Comparison of ENCODE assay signal across 1 cellular context in the genomic region with DNA sequence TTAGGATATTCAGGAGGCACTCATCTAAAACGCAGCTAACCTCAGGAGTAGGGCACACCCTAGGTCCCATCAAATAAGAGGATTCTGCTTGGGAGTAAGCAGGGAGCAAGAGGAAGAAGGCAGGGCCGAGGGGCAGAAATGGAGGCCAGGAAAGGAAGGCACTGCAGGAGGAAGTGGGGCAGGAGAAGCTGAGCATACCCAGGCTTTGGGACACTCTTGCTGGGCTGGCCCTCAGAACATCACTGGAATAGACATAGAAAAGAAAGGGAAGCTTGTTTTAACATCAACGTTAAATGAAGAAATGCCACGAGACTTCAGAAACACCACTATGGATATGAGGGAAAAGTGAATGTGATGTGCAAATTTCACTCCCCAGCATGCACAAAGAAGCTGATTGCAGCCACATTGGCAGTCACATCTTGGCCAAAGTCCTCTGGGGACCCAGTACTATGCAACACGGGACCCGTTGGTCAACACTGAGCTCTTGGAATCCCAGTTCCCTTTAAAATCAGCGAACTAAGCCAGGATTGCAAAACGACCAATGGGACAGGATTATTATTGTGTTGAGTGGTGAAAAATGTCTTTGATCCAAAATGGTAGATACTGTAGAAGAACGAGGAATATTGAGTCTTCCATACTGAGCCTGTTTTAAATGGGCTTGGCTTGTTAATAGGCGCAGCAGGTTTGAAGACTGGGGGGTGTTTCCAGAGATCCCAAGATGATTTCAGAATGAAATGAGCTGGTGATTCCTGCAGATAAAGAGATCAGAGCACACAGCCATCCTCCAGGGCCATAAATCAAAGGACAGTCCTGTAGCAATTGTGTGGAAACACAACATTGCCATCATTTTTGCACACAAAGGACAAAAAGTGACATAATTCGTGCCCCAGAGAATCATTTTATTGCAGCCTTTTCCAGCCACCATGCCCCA.
A peak's percentile ranks its signal among the peaks of the same experiment; 100 is the strongest.
TF ChIP-seq lines count a peak whose summit lies in the region.

No MANE protein-coding gene starts in this region.

TF ChIP-seq in HepG2, 621 proteins besides CTCF, POLR2A, EP300 and RAD21 (continued from another document):
- TF ChIP-seq, protein P1, sequence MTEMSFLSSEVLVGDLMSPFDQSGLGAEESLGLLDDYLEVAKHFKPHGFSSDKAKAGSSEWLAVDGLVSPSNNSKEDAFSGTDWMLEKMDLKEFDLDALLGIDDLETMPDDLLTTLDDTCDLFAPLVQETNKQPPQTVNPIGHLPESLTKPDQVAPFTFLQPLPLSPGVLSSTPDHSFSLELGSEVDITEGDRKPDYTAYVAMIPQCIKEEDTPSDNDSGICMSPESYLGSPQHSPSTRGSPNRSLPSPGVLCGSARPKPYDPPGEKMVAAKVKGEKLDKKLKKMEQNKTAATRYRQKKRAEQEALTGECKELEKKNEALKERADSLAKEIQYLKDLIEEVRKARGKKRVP (CRISPR knock-in tag; IDR thresholded peaks at IDR 0.05): peak in 1 of 2 experiments; percentile 90; a peak in 2 of 4 replicates
- no peak; the same call in 1 of the 2 replicates for TF ChIP-seq ZNF616 (CRISPR knock-in tag; IDR thresholded peaks at IDR 0.05; ENCODE audit: low read depth)
- TF ChIP-seq ZBED4 (CRISPR knock-in tag; IDR thresholded peaks at IDR 0.05; ENCODE audit: borderline replicate concordance): peak; percentile 89; the same call in 1 of the 2 replicates
- TF ChIP-seq, protein P2, sequence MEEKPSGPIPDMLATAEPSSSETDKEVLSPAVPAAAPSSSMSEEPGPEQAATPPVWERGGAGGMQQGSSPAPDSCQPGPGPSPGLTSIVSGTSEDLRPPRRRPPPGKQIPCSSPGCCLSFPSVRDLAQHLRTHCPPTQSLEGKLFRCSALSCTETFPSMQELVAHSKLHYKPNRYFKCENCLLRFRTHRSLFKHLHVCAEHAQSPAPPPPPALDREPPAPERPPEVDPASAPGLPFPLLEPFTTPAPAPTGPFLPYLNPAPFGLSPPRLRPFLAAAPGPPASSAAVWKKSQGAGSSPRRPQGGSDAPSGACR (CRISPR knock-in tag; IDR thresholded peaks at IDR 0.05): no peak
- peak; percentile 33; the same call in 1 of the 2 replicates for TF ChIP-seq TCF7L2 (IDR thresholded peaks at IDR 0.05; ENCODE audit: low read depth, low read length)
- TF ChIP-seq, protein P3, sequence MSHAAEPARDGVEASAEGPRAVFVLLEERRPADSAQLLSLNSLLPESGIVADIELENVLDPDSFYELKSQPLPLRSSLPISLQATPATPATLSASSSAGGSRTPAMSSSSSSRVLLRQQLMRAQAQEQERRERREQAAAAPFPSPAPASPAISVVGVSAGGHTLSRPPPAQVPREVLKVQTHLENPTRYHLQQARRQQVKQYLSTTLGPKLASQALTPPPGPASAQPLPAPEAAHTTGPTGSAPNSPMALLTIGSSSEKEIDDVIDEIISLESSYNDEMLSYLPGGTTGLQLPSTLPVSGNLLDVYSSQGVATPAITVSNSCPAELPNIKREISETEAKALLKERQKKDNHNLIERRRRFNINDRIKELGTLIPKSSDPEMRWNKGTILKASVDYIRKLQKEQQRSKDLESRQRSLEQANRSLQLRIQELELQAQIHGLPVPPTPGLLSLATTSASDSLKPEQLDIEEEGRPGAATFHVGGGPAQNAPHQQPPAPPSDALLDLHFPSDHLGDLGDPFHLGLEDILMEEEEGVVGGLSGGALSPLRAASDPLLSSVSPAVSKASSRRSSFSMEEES (CRISPR knock-in tag; IDR thresholded peaks at IDR 0.05): peak; percentile 93
- no peak; the same call in 1 of the 2 replicates for TF ChIP-seq BRD4 (CRISPR knock-in tag; IDR thresholded peaks at IDR 0.05)
- TF ChIP-seq FLYWCH1 (CRISPR knock-in tag; IDR thresholded peaks at IDR 0.05): 0 out of 2 replicates have a peak, but pooled peaks have one; percentile 69
- TF ChIP-seq TGIF2 (CRISPR knock-in tag; IDR thresholded peaks at IDR 0.05): no peak
- TF ChIP-seq, protein P4, sequence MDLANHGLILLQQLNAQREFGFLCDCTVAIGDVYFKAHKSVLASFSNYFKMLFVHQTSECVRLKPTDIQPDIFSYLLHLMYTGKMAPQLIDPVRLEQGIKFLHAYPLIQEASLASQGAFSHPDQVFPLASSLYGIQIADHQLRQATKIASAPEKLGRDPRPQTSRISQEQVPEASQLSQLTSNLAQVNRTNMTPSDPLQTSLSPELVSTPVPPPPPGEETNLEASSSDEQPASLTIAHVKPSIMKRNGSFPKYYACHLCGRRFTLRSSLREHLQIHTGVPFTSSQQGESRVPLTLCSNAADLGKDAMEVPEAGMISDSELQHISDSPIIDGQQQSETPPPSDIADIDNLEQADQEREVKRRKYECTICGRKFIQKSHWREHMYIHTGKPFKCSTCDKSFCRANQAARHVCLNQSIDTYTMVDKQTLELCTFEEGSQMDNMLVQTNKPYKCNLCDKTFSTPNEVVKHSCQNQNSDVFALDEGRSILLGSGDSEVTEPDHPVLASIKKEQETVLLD (CRISPR knock-in tag; IDR thresholded peaks at IDR 0.05; ENCODE audit: low read depth): no peak
- no peak for TF ChIP-seq ZFP36L1 (CRISPR knock-in tag; IDR thresholded peaks at IDR 0.05)
- no peak; the same call in 1 of the 2 replicates for TF ChIP-seq ZBTB7B (CRISPR knock-in tag; IDR thresholded peaks at IDR 0.05)
- no peak; the same call in 1 of the 2 replicates for TF ChIP-seq ZMAT3 (CRISPR knock-in tag; conservative IDR thresholded peaks at IDR 0.05)
- no peak for TF ChIP-seq ZBTB4 (CRISPR knock-in tag; IDR thresholded peaks at IDR 0.05; ENCODE audit: borderline replicate concordance)
- TF ChIP-seq SALL1 (CRISPR knock-in tag; IDR thresholded peaks at IDR 0.05): peak; percentile 82
- no peak for TF ChIP-seq AKAP8 (CRISPR knock-in tag; IDR thresholded peaks at IDR 0.05)
- TF ChIP-seq MAFK (conservative IDR thresholded peaks at IDR 0.05 in 1 of 2, IDR thresholded peaks at IDR 0.05 in 1 of 2; ENCODE audit: low read length in 2 of 2): no peak
- no peak for TF ChIP-seq ZIK1 (CRISPR knock-in tag; IDR thresholded peaks at IDR 0.05; ENCODE audit: borderline replicate concordance, low read depth)
- no peak for TF ChIP-seq ZNF468 (CRISPR knock-in tag; IDR thresholded peaks at IDR 0.05)
- peak; percentile 87 for TF ChIP-seq ZNF331 (CRISPR knock-in tag; IDR thresholded peaks at IDR 0.05)
- TF ChIP-seq ZNF12 (CRISPR knock-in tag; IDR thresholded peaks at IDR 0.05): no peak
- TF ChIP-seq IKZF1 (IDR thresholded peaks at IDR 0.05): no peak
- TF ChIP-seq MLX (CRISPR knock-in tag; IDR thresholded peaks at IDR 0.05): 0 out of 2 replicates have a peak, but pooled peaks have one; percentile 54
- TF ChIP-seq KMT2B (CRISPR knock-in tag; IDR thresholded peaks at IDR 0.05): 0 out of 2 replicates have a peak, but pooled peaks have one; percentile 28
- no peak for TF ChIP-seq ZBTB38 (CRISPR knock-in tag; IDR thresholded peaks at IDR 0.05)
